ENCODE assay signal across 19 cellular contexts in genomic region chr13:21018220-21018619, GRCh38. TPM values are rescaled to one million over a fixed set of nuclear protein-coding genes. Genes with fewer than 3 reads are reported as not detected.
DNase-seq lines count a peak whose midpoint lies in the region; ATAC-seq and TF ChIP-seq lines count a peak whose summit lies in the region.
"Had no signal": no experiment of that assay in that cellular context is flagged by ENCODE, and none has a peak within 500 bp of the region (broad histone marks: within the 10 kb centered on the region; RNA-seq: fewer than 3 reads in every experiment).

No MANE protein-coding gene starts in this region.

- intact Hi-C loops in spleen (cut with DNase I; ENCODE audit: low total_unique reads) = no loop called here

- no peak for TF ChIP-seq RAD21 in SK-N-SH (IDR thresholded peaks at IDR 0.05; ENCODE audit: low read length)

- DNase-seq in SK-N-SH = no peak
- no peak for DNase-seq in left lobe of liver (ENCODE audit: low spot score)
- no peak for DNase-seq in spleen
- DNase-seq in globus pallidus (ENCODE audit: low spot score) = no peak
- DNase-seq in BE2C = no peak
- DNase-seq: 8988T; activated CD4-positive, alpha-beta T cell treated with anti-CD3 and anti-CD28 coated beads, Interleukin-2, amount 50 U/mL, for 4 hours; activated T-cell treated with anti-CD3 and anti-CD28 coated beads for 4 hours; anterior cingulate cortex; DMS 273 treated with DMSO at 0.1 percent for 48 hours; foreskin melanocyte; lower lobe of right lung; naive B cell; NCI-H1694; NCI-H345 had no signal

- no peaks in the 10 kb centered on the region for H3K9me3 ChIP-seq in SK-N-SH
- H3K9me3 ChIP-seq in spleen = no peaks in the 10 kb centered on the region
- no peaks in the 10 kb centered on the region for H3K9me3 ChIP-seq in BE2C
- H3K9me3 ChIP-seq: BLaER1, lower lobe of right lung had no signal

- H3K36me3 ChIP-seq in SK-N-SH (replicated peaks in 1 of 2; ENCODE audit: control insufficient read depth in 1 of 2, insufficient read depth in 2 of 2, low read length in 1 of 2) (peaks cover 0 to 7% of the 10 kb centered on the region in 2 experiments), spleen (no peaks in the 10 kb centered on the region), BE2C (no peaks in the 10 kb centered on the region)
- H3K36me3 ChIP-seq: lower lobe of right lung had no signal

- H3K36me3 Mint-ChIP-seq in activated T-helper 17 cell treated with anti-CD3 and anti-CD28 coated beads, Interleukin-2, amount 50 U/mL, for 72 hours (ENCODE audit: low read depth) = no peaks in the 10 kb centered on the region
- H3K36me3 Mint-ChIP-seq: naive B cell had no signal

- peaks cover 5% of the 10 kb centered on the region for H3K9me3 Mint-ChIP-seq in activated T-helper 17 cell treated with anti-CD3 and anti-CD28 coated beads, Interleukin-2, amount 50 U/mL, for 72 hours
- H3K9me3 Mint-ChIP-seq: naive B cell had no signal

- ATAC-seq in SK-N-SH treated with all-trans-retinoic acid at 6 μM for 48 hours = no peak
- no peak for ATAC-seq in activated T-helper 17 cell treated with anti-CD3 and anti-CD28 coated beads, Interleukin-2, amount 50 U/mL, for 72 hours (replicated peaks)
- ATAC-seq in left lobe of liver = peak; percentile 4
- ATAC-seq in HG03108 (IDR thresholded peaks at IDR 0.05; ENCODE audit: unreplicated experiment) = no peak

- no peak overlapping the region for H3K4me2 ChIP-seq in SK-N-SH
- H3K4me2 ChIP-seq: BLaER1 had no signal

- TF ChIP-seq CTCF in SK-N-SH (IDR thresholded peaks at IDR 0.05) (no peak), spleen (IDR thresholded peaks at IDR 0.05 in 8 of 11, conservative IDR thresholded peaks at IDR 0.05 in 3 of 11) (no peak), BE2C (IDR thresholded peaks at IDR 0.05; ENCODE audit: low read depth, low read length) (no peak)

- H3K4me3 ChIP-seq in SK-N-SH (ENCODE audit: low read depth in 2 of 2, low read length in 1 of 2) (no peak overlapping the region), spleen (no peak overlapping the region), BE2C (ENCODE audit: low read depth, low read length) (no peak overlapping the region)
- H3K4me3 ChIP-seq: BLaER1, lower lobe of right lung had no signal

- H3K27me3 ChIP-seq in SK-N-SH (ENCODE audit: insufficient read depth) (no peaks in the 10 kb centered on the region), spleen (replicated peaks in 1 of 7) (no peaks in the 10 kb centered on the region), BE2C (no peaks in the 10 kb centered on the region)
- H3K27me3 ChIP-seq: BLaER1 had no signal

- peaks cover 63% of the 10 kb centered on the region for H3F3A ChIP-seq in SK-N-SH (replicated peaks; ENCODE audit: insufficient read depth)

- peak overlapping the region; percentile 4 to 99; a peak in 3 of 4 replicates for H3K27ac ChIP-seq in SK-N-SH (ENCODE audit: low read depth in 2 of 2, low read length in 1 of 2)
- peak overlapping the region in 6 of 8 donors; percentile 56 to 80 (median 72) for H3K27ac ChIP-seq in spleen
- H3K27ac ChIP-seq: BLaER1, lower lobe of right lung had no signal

- H3K79me2 ChIP-seq in SK-N-SH (ENCODE audit: insufficient read depth) = peaks cover 91% of the 10 kb centered on the region

- peaks cover 48% of the 10 kb centered on the region for H4K20me1 ChIP-seq in SK-N-SH (ENCODE audit: insufficient read depth)

- H3K4me1 Mint-ChIP-seq in activated T-helper 17 cell treated with anti-CD3 and anti-CD28 coated beads, Interleukin-2, amount 50 U/mL, for 72 hours = peaks cover 22% of the 10 kb centered on the region

- H3K9ac ChIP-seq in SK-N-SH = 0 out of 2 replicates have a peak overlapping the region, but pooled peaks have one; percentile 46
- H3K9ac ChIP-seq: BLaER1 had no signal

- no peak for TF ChIP-seq EP300 in SK-N-SH (IDR thresholded peaks at IDR 0.05; ENCODE audit: borderline replicate concordance in 1 of 2, low read depth in 1 of 2, low read length in 1 of 2)

- H3K4me3 Mint-ChIP-seq in activated T-helper 17 cell treated with anti-CD3 and anti-CD28 coated beads, Interleukin-2, amount 50 U/mL, for 72 hours = no peak overlapping the region
- H3K4me3 Mint-ChIP-seq: naive B cell had no signal

- no peak overlapping the region for H2AFZ ChIP-seq in SK-N-SH (ENCODE audit: low read depth)

- no peak for TF ChIP-seq POLR2A in spleen (IDR thresholded peaks at IDR 0.05)

- peak overlapping the region; percentile 94 for H3K27ac Mint-ChIP-seq in activated T-helper 17 cell treated with anti-CD3 and anti-CD28 coated beads, Interleukin-2, amount 50 U/mL, for 72 hours

- POLR2A ChIA-PET in SK-N-SH (lab: Yijun Ruan, JAX) = no interaction called here

- CTCF ChIA-PET in SK-N-SH (lab: Yijun Ruan, JAX) = no interaction called here

- H3K4me1 ChIP-seq in SK-N-SH (ENCODE audit: control insufficient read depth in 1 of 2, insufficient read depth in 2 of 2, low read depth in 1 of 2, low read length in 1 of 2) (peaks cover 7 to 60% of the 10 kb centered on the region in 2 experiments), spleen (peaks cover 16 to 88% (median 42%) of the 10 kb centered on the region in 6 donors), BE2C (no peaks in the 10 kb centered on the region)

- H3K27me3 Mint-ChIP-seq in activated T-helper 17 cell treated with anti-CD3 and anti-CD28 coated beads, Interleukin-2, amount 50 U/mL, for 72 hours = no peaks in the 10 kb centered on the region
- H3K27me3 Mint-ChIP-seq: naive B cell had no signal

- no peaks in the 10 kb centered on the region for H3K9me2 ChIP-seq in SK-N-SH

- 82% methylated on average over 4 of the region's 4 CpGs for WGBS in SK-N-SH (ENCODE audit: low lambda C conversion rate)
- WGBS in spleen, 5 donors = 61 to 92% (median 76%) methylated on average over 4 of the region's 4 CpGs

TF ChIP-seq in SK-N-SH, 30 proteins besides CTCF, POLR2A, EP300 and RAD21:
- TF ChIP-seq POLR2AphosphoS5 (IDR thresholded peaks at IDR 0.05; ENCODE audit: low read depth, low read length) (no peak), JUND (IDR thresholded peaks at IDR 0.05) (no peak), TCF12 (IDR thresholded peaks at IDR 0.05) (no peak), SIN3A (IDR thresholded peaks at IDR 0.05; ENCODE audit: borderline replicate concordance, low read depth, low read length) (no peak)

TF ChIP-seq in SK-N-SH treated with all-trans-retinoic acid at 6 μM for 48 hours, 23 proteins besides CTCF, POLR2A, EP300 and RAD21 (continues in another document):
- no peak for TF ChIP-seq TCF4 (CRISPR knock-in tag; IDR thresholded peaks at IDR 0.05; ENCODE audit: borderline replicate concordance)
- TF ChIP-seq CSDC2 (CRISPR knock-in tag; IDR thresholded peaks at IDR 0.05) = no peak
- TF ChIP-seq OSR1 (CRISPR knock-in tag; IDR thresholded peaks at IDR 0.05) = no peak
- TF ChIP-seq GLIS3 (CRISPR knock-in tag; IDR thresholded peaks at IDR 0.05) = no peak
- no peak for TF ChIP-seq ARNTL (CRISPR knock-in tag; IDR thresholded peaks at IDR 0.05; ENCODE audit: borderline replicate concordance, low read depth)
- no peak for TF ChIP-seq ZFP3 (CRISPR knock-in tag; IDR thresholded peaks at IDR 0.05)
- TF ChIP-seq PPARA (CRISPR knock-in tag; IDR thresholded peaks at IDR 0.05; ENCODE audit: borderline replicate concordance) = no peak
- TF ChIP-seq ZFP30 (CRISPR knock-in tag; IDR thresholded peaks at IDR 0.05) = no peak
- TF ChIP-seq CREB5 (CRISPR knock-in tag; IDR thresholded peaks at IDR 0.05; ENCODE audit: low read depth) = no peak
- TF ChIP-seq ISL1 (CRISPR knock-in tag; IDR thresholded peaks at IDR 0.05) = no peak
- TF ChIP-seq PATZ1 (CRISPR knock-in tag; IDR thresholded peaks at IDR 0.05; ENCODE audit: borderline replicate concordance) = no peak
- TF ChIP-seq ZC3H10 (CRISPR knock-in tag; IDR thresholded peaks at IDR 0.05) = no peak

RNA-seq across cellular contexts. Expression of gene LATS2, which starts 43.2 kb away (rescaled TPM):
- polyA plus RNA-seq in SK-N-SH (2012; rRNA removed) = 19.6 and 19.7 TPM in 2 replicates
- 23.5 and 24.6 TPM in 2 replicates for polyA plus RNA-seq in SK-N-SH (2012; cell fraction: cytosol; rRNA removed)
- 39.0 and 45.8 TPM in 2 replicates for polyA plus RNA-seq in SK-N-SH (2012; cell fraction: nucleus; rRNA removed)
- total RNA-seq in activated T-helper 17 cell treated with anti-CD3 and anti-CD28 coated beads, Interleukin-2, amount 50 U/mL, for 72 hours = 1 to 10 TPM; 4.9 to 9.2 TPM
- 11.6 TPM for total RNA-seq in left lobe of liver
- total RNA-seq in spleen = 10 to 100 TPM; 20.9 to 34.6 (median 29.3) TPM
- polyA plus RNA-seq in spleen = 1 to 10 TPM; 2.5 to 5.8 (median 2.7) TPM
- polyA plus RNA-seq in BE2C (2012; ENCODE audit: insufficient read depth, insufficient read length, low read depth) = not detected
